ENCODE assay signal across 1 cellular context in the genomic region with DNA sequence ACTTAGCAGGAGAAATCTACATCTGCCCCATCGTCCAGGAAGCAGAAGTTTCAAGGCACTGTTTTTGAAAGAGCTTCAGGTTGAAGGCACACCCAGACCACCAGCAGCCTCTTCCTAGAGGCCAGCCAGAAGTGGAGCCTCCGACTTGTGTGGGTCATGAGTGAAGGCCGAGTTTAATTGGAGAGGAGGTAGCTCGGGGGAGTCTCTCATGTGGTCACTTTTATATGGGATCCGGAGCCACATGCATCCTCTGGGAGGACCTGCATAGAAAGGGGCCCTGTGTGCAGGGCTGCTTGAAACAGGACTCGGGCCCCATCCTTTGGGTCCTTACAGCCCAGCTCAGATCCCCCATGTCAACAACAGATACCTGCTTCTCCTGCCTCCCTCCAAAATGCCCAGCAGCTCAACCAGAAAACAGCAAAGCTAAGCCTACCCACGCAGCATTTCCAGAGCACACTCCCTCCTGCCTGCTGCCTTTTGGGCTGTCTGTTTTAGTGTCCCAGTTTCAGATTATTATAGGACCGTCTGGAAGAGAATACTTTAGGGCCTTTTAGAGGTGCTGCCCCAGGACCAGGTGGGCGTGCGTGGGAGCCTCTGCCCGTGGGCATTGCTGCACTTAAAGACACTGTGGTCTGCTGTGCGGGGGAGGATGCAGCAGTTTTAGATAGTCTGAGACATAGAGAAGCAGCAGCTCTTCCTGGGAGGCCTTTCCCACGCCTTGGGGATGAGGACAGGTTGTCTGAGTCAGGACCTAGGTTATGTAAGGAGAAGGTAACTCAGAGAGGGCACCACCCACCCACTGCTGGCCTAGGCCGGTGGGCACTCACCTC.
TF ChIP-seq lines count a peak whose summit lies in the region.

No MANE protein-coding gene starts in this region.

TF ChIP-seq in K562, 482 proteins besides CTCF, POLR2A, EP300 and RAD21:
- no peak for TF ChIP-seq SRSF9 (IDR thresholded peaks at IDR 0.05; ENCODE audit: borderline replicate concordance, low read depth, low read length)
- TF ChIP-seq EWSR1 (IDR thresholded peaks at IDR 0.05; ENCODE audit: borderline replicate concordance, low read depth, partially characterized antibody), result no peak
- TF ChIP-seq BRD9 (IDR thresholded peaks at IDR 0.05; ENCODE audit: low read depth, partially characterized antibody), result no peak
- no peak for TF ChIP-seq JUN (IDR thresholded peaks at IDR 0.05; ENCODE audit: borderline replicate concordance, low read depth, low read length)
- TF ChIP-seq JUN (CRISPR knock-in tag; IDR thresholded peaks at IDR 0.05; ENCODE audit: borderline replicate concordance), result no peak
- peak; percentile 54 for TF ChIP-seq EGR1 (conservative IDR thresholded peaks at IDR 0.05)
- TF ChIP-seq ZBED1 (IDR thresholded peaks at IDR 0.05), result no peak
- peak; percentile 80 for TF ChIP-seq ZNF75A (CRISPR knock-in tag; IDR thresholded peaks at IDR 0.05)
